In genomic region chr10:83545901-83546391, GRCh38 we compare ENCODE assay signal across 12 cellular contexts.
DNase-seq lines count a peak whose midpoint lies in the region; ATAC-seq and TF ChIP-seq lines count a peak whose summit lies in the region.
"Had no signal": no experiment of that assay in that cellular context is flagged by ENCODE, and none has a peak within 500 bp of the region (broad histone marks: within the 10 kb centered on the region; RNA-seq: fewer than 3 reads in every experiment).

No MANE protein-coding gene starts in this region.

- DNase-seq in Right ventricle myocardium superior (peak; percentile 59), cardiac septum (ENCODE audit: low spot score) (no peak), NCI-H526 treated with DMSO at 0.1 percent for 48 hours (lab: John Stamatoyannopoulos, UW) (peak; percentile 81), heart right ventricle (peak; percentile 25 to 63), inferior parietal cortex (ENCODE audit: extremely low spot score) (no peak), AG08395 (ENCODE audit: low spot score) (no peak)
- DNase-seq in activated T-helper 2 cell treated with anti-CD3 and anti-CD28 coated beads, Interferon-gamma antibody, Interleukin-2, Interleukin-4, amounts not matched to agents 10 μg/mL and 5 μg/mL and 100 μg/mL, durations not matched to agents 14 hours and 24 hours and 36 hours (ENCODE audit: low spot score) = no peak
- DNase-seq: anterior cingulate cortex, small intestine had no signal

- intact Hi-C loops in Right ventricle myocardium superior (cut with DNase I) (no loop called here), cardiac septum (cut with DNase I) (no loop called here), heart right ventricle (cut with DNase I) (loop anchor here in 1 of 10 donors (10.0 kb wide), 1 partner anchor 151 kb away; no protein-coding TSS in a partner anchor)
- intact Hi-C loops in activated T-helper 2 cell treated with anti-CD3 and anti-CD28 coated beads, Interferon-gamma antibody, Interleukin-2, Interleukin-4, amounts not matched to agents 10 μg/mL and 5 μg/mL and 100 μg/mL, durations not matched to agents 14 hours and 24 hours and 36 hours (cut with micrococcal nuclease) = no loop called here

- H3K9me3 ChIP-seq in heart right ventricle = peaks cover 0 to 14% (median 0%) of the 10 kb centered on the region in 11 donors
- H3K9me3 ChIP-seq: tibial nerve had no signal

- no peak overlapping the region for H3K4me3 ChIP-seq in heart right ventricle
- H3K4me3 ChIP-seq: tibial nerve had no signal

- H3K36me3 ChIP-seq in heart right ventricle = no peaks in the 10 kb centered on the region
- H3K36me3 ChIP-seq: tibial nerve had no signal

- peak; percentile 66 for ATAC-seq in Right ventricle myocardium superior (ENCODE audit: poor library complexity)
- peak; percentile 62 to 94 (median 75) for ATAC-seq in heart right ventricle
- no peak for ATAC-seq in GM21786 (IDR thresholded peaks at IDR 0.05; ENCODE audit: unreplicated experiment)
- ATAC-seq: HCT116 had no signal

- H3K36me3 Mint-ChIP-seq in activated T-helper 2 cell treated with anti-CD3 and anti-CD28 coated beads, Interferon-gamma antibody, Interleukin-2, Interleukin-4, amounts not matched to agents 10 μg/mL and 5 μg/mL and 100 μg/mL, durations not matched to agents 14 hours and 24 hours and 36 hours (ENCODE audit: low read depth) = no peaks in the 10 kb centered on the region

- 1% methylated on average over 4 of the region's 4 CpGs for WGBS in heart right ventricle, 2 donors

- no peaks in the 10 kb centered on the region for H3K27me3 Mint-ChIP-seq in activated T-helper 2 cell treated with anti-CD3 and anti-CD28 coated beads, Interferon-gamma antibody, Interleukin-2, Interleukin-4, amounts not matched to agents 10 μg/mL and 5 μg/mL and 100 μg/mL, durations not matched to agents 14 hours and 24 hours and 36 hours (ENCODE audit: low read depth)

- H3K4me1 ChIP-seq in heart right ventricle = peaks cover 0 to 38% (median 18%) of the 10 kb centered on the region in 9 donors
- H3K4me1 ChIP-seq: tibial nerve had no signal

- H3K9me3 Mint-ChIP-seq in activated T-helper 2 cell treated with anti-CD3 and anti-CD28 coated beads, Interferon-gamma antibody, Interleukin-2, Interleukin-4, amounts not matched to agents 10 μg/mL and 5 μg/mL and 100 μg/mL, durations not matched to agents 14 hours and 24 hours and 36 hours = no peaks in the 10 kb centered on the region

- no peaks in the 10 kb centered on the region for H3K27me3 ChIP-seq in heart right ventricle
- H3K27me3 ChIP-seq: tibial nerve had no signal

- H3K4me3 Mint-ChIP-seq in activated T-helper 2 cell treated with anti-CD3 and anti-CD28 coated beads, Interferon-gamma antibody, Interleukin-2, Interleukin-4, amounts not matched to agents 10 μg/mL and 5 μg/mL and 100 μg/mL, durations not matched to agents 14 hours and 24 hours and 36 hours (ENCODE audit: low read depth) = no peak overlapping the region

- H3K27ac Mint-ChIP-seq in activated T-helper 2 cell treated with anti-CD3 and anti-CD28 coated beads, Interferon-gamma antibody, Interleukin-2, Interleukin-4, amounts not matched to agents 10 μg/mL and 5 μg/mL and 100 μg/mL, durations not matched to agents 14 hours and 24 hours and 36 hours = no peak overlapping the region

- no peak for TF ChIP-seq CTCF in heart right ventricle (IDR thresholded peaks at IDR 0.05)

- H3K4me1 Mint-ChIP-seq in activated T-helper 2 cell treated with anti-CD3 and anti-CD28 coated beads, Interferon-gamma antibody, Interleukin-2, Interleukin-4, amounts not matched to agents 10 μg/mL and 5 μg/mL and 100 μg/mL, durations not matched to agents 14 hours and 24 hours and 36 hours (ENCODE audit: low read depth) = no peaks in the 10 kb centered on the region

- peak overlapping the region in 7 of 10 donors; percentile 41 to 71 (median 56) for H3K27ac ChIP-seq in heart right ventricle
- H3K27ac ChIP-seq: tibial nerve had no signal

Comparison
In these comparisons a context has a peak if more than half of its experiments do, and no peak if none do; other contexts are left out.
1. DNase-seq: peak in Right ventricle myocardium superior (single experiment), NCI-H526 treated with DMSO at 0.1 percent for 48 hours (single experiment) and heart right ventricle (2 of 2); none in cardiac septum (single experiment), inferior parietal cortex (single experiment), activated T-helper 2 cell treated with anti-CD3 and anti-CD28 coated beads, Interferon-gamma antibody, Interleukin-2, Interleukin-4, amounts not matched to agents 10 μg/mL and 5 μg/mL and 100 μg/mL, durations not matched to agents 14 hours and 24 hours and 36 hours (single experiment) and AG08395 (single experiment).